In the genomic region with DNA sequence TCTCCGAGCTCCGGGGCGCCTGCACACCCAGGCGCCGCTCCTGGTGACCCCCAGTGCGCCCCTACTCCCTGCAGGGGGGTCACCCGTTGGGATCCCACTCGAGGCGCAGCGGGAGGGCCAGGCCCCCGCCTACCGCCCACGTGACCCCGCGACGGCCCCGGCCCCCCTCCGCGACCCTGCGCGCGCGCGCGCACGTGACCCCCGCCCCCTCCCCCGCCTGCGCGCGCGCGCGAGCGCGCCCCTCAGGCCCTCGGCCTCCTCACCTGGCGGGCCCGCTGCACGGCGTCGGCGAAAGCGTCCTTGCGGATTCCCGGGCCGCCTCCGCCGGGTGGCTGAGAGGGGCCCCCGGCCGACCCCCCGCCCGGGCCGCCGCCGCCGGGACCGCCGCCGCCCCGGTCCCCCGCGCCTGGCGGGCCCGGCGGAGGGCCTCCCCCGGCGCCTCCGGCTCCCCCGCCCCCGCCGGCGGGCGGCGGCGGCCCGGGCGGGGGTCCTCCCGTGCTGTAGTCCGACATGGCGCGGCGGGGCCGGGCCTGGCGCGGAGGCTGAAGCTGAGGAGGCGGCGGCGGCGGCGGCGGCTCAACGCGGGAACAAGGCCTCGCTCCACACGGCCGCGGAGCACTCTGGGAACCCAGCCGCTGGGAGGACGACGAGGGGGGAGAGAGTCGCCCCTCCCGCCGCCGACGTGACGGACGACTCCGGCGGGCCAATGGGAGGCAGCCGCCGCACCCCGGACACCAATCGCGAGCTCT, we compare ENCODE assay signal across 1 cellular context.
TF ChIP-seq lines count a peak whose summit lies in the region.

A gene with protein sequence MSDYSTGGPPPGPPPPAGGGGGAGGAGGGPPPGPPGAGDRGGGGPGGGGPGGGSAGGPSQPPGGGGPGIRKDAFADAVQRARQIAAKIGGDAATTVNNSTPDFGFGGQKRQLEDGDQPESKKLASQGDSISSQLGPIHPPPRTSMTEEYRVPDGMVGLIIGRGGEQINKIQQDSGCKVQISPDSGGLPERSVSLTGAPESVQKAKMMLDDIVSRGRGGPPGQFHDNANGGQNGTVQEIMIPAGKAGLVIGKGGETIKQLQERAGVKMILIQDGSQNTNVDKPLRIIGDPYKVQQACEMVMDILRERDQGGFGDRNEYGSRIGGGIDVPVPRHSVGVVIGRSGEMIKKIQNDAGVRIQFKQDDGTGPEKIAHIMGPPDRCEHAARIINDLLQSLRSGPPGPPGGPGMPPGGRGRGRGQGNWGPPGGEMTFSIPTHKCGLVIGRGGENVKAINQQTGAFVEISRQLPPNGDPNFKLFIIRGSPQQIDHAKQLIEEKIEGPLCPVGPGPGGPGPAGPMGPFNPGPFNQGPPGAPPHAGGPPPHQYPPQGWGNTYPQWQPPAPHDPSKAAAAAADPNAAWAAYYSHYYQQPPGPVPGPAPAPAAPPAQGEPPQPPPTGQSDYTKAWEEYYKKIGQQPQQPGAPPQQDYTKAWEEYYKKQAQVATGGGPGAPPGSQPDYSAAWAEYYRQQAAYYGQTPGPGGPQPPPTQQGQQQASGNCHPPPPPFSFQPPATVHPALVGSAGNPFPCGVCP (minus strand): TSS at position 622 of the 749 bp plus-strand sequence. CDS start 110 bp downstream, at position 512.

TF ChIP-seq in HepG2, 621 proteins besides CTCF, POLR2A, EP300 and RAD21 (continued from another document):
- TF ChIP-seq, protein P1, sequence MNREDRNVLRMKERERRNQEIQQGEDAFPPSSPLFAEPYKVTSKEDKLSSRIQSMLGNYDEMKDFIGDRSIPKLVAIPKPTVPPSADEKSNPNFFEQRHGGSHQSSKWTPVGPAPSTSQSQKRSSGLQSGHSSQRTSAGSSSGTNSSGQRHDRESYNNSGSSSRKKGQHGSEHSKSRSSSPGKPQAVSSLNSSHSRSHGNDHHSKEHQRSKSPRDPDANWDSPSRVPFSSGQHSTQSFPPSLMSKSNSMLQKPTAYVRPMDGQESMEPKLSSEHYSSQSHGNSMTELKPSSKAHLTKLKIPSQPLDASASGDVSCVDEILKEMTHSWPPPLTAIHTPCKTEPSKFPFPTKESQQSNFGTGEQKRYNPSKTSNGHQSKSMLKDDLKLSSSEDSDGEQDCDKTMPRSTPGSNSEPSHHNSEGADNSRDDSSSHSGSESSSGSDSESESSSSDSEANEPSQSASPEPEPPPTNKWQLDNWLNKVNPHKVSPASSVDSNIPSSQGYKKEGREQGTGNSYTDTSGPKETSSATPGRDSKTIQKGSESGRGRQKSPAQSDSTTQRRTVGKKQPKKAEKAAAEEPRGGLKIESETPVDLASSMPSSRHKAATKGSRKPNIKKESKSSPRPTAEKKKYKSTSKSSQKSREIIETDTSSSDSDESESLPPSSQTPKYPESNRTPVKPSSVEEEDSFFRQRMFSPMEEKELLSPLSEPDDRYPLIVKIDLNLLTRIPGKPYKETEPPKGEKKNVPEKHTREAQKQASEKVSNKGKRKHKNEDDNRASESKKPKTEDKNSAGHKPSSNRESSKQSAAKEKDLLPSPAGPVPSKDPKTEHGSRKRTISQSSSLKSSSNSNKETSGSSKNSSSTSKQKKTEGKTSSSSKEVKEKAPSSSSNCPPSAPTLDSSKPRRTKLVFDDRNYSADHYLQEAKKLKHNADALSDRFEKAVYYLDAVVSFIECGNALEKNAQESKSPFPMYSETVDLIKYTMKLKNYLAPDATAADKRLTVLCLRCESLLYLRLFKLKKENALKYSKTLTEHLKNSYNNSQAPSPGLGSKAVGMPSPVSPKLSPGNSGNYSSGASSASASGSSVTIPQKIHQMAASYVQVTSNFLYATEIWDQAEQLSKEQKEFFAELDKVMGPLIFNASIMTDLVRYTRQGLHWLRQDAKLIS (CRISPR knock-in tag; IDR thresholded peaks at IDR 0.05), result no peak
- no peak for TF ChIP-seq AHDC1 (CRISPR knock-in tag; IDR thresholded peaks at IDR 0.05; ENCODE audit: borderline replicate concordance)
- no peak for TF ChIP-seq ZFP37 (CRISPR knock-in tag; IDR thresholded peaks at IDR 0.05; ENCODE audit: borderline replicate concordance)
- TF ChIP-seq, protein P2, sequence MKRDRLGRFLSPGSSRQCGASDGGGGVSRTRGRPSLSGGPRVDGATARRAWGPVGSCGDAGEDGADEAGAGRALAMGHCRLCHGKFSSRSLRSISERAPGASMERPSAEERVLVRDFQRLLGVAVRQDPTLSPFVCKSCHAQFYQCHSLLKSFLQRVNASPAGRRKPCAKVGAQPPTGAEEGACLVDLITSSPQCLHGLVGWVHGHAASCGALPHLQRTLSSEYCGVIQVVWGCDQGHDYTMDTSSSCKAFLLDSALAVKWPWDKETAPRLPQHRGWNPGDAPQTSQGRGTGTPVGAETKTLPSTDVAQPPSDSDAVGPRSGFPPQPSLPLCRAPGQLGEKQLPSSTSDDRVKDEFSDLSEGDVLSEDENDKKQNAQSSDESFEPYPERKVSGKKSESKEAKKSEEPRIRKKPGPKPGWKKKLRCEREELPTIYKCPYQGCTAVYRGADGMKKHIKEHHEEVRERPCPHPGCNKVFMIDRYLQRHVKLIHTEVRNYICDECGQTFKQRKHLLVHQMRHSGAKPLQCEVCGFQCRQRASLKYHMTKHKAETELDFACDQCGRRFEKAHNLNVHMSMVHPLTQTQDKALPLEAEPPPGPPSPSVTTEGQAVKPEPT (CRISPR knock-in tag; IDR thresholded peaks at IDR 0.05; ENCODE audit: low read depth), result no peak
- TF ChIP-seq, protein P3, sequence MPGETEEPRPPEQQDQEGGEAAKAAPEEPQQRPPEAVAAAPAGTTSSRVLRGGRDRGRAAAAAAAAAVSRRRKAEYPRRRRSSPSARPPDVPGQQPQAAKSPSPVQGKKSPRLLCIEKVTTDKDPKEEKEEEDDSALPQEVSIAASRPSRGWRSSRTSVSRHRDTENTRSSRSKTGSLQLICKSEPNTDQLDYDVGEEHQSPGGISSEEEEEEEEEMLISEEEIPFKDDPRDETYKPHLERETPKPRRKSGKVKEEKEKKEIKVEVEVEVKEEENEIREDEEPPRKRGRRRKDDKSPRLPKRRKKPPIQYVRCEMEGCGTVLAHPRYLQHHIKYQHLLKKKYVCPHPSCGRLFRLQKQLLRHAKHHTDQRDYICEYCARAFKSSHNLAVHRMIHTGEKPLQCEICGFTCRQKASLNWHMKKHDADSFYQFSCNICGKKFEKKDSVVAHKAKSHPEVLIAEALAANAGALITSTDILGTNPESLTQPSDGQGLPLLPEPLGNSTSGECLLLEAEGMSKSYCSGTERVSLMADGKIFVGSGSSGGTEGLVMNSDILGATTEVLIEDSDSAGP (CRISPR knock-in tag; IDR thresholded peaks at IDR 0.05; ENCODE audit: borderline replicate concordance), result no peak
- no peak for TF ChIP-seq ARNTL (CRISPR knock-in tag; IDR thresholded peaks at IDR 0.05)
- TF ChIP-seq XBP1 (CRISPR knock-in tag; IDR thresholded peaks at IDR 0.05), result no peak
- TF ChIP-seq ZNF549 (CRISPR knock-in tag; IDR thresholded peaks at IDR 0.05), result no peak
- peak; percentile 7; the same call in 1 of the 2 replicates for TF ChIP-seq HDAC1 (CRISPR knock-in tag; IDR thresholded peaks at IDR 0.05)
- TF ChIP-seq SATB2 (CRISPR knock-in tag; IDR thresholded peaks at IDR 0.05), result no peak
- 0 out of 2 replicates have a peak, but pooled peaks have one; percentile 41 for TF ChIP-seq ZNF776 (CRISPR knock-in tag; IDR thresholded peaks at IDR 0.05)
- no peak for TF ChIP-seq ZNF160 (CRISPR knock-in tag; IDR thresholded peaks at IDR 0.05)
- TF ChIP-seq ZNF451 (CRISPR knock-in tag; IDR thresholded peaks at IDR 0.05), result 0 out of 2 replicates have a peak, but pooled peaks have one; percentile 46
- TF ChIP-seq HNRNPL (IDR thresholded peaks at IDR 0.05; ENCODE audit: low read depth, low read length), result no peak
- no peak for TF ChIP-seq SCMH1 (CRISPR knock-in tag; IDR thresholded peaks at IDR 0.05; ENCODE audit: borderline replicate concordance)
- TF ChIP-seq, protein P4, sequence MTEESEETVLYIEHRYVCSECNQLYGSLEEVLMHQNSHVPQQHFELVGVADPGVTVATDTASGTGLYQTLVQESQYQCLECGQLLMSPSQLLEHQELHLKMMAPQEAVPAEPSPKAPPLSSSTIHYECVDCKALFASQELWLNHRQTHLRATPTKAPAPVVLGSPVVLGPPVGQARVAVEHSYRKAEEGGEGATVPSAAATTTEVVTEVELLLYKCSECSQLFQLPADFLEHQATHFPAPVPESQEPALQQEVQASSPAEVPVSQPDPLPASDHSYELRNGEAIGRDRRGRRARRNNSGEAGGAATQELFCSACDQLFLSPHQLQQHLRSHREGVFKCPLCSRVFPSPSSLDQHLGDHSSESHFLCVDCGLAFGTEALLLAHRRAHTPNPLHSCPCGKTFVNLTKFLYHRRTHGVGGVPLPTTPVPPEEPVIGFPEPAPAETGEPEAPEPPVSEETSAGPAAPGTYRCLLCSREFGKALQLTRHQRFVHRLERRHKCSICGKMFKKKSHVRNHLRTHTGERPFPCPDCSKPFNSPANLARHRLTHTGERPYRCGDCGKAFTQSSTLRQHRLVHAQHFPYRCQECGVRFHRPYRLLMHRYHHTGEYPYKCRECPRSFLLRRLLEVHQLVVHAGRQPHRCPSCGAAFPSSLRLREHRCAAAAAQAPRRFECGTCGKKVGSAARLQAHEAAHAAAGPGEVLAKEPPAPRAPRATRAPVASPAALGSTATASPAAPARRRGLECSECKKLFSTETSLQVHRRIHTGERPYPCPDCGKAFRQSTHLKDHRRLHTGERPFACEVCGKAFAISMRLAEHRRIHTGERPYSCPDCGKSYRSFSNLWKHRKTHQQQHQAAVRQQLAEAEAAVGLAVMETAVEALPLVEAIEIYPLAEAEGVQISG (CRISPR knock-in tag; IDR thresholded peaks at IDR 0.05), result peak; percentile 50
- TF ChIP-seq ATF7 (IDR thresholded peaks at IDR 0.05), result no peak
- no peak for TF ChIP-seq ATF7 (CRISPR knock-in tag; IDR thresholded peaks at IDR 0.05)
- no peak for TF ChIP-seq FOSL2 (CRISPR knock-in tag; IDR thresholded peaks at IDR 0.05)
- no peak for TF ChIP-seq ZNF678 (CRISPR knock-in tag; IDR thresholded peaks at IDR 0.05)
- peak; percentile 93 for TF ChIP-seq ZFY (CRISPR knock-in tag; IDR thresholded peaks at IDR 0.05)
- TF ChIP-seq MYC (CRISPR knock-in tag; IDR thresholded peaks at IDR 0.05; ENCODE audit: borderline replicate concordance), result peak; percentile 71; the same call in 1 of the 2 replicates
- TF ChIP-seq IKZF1 (IDR thresholded peaks at IDR 0.05), result no peak
- peak; percentile 63; the same call in 1 of the 2 replicates for TF ChIP-seq SPEN (CRISPR knock-in tag; IDR thresholded peaks at IDR 0.05; ENCODE audit: low read depth)
- no peak for TF ChIP-seq SNRNP70 (IDR thresholded peaks at IDR 0.05; ENCODE audit: low read depth, low read length)
- TF ChIP-seq ESRRA (CRISPR knock-in tag; IDR thresholded peaks at IDR 0.05; ENCODE audit: low read depth), result no peak
- TF ChIP-seq CBFB (CRISPR knock-in tag; IDR thresholded peaks at IDR 0.05), result 0 out of 2 replicates have a peak, but pooled peaks have one; percentile 28
- TF ChIP-seq ZNF10 (CRISPR knock-in tag; IDR thresholded peaks at IDR 0.05; ENCODE audit: borderline replicate concordance, low read depth), result no peak
- TF ChIP-seq ZNF44 (CRISPR knock-in tag; IDR thresholded peaks at IDR 0.05), result no peak
- TF ChIP-seq SKI (IDR thresholded peaks at IDR 0.05; ENCODE audit: partially characterized antibody), result no peak
- 0 out of 2 replicates have a peak, but pooled peaks have one; percentile 33 for TF ChIP-seq ZNF788 (CRISPR knock-in tag; IDR thresholded peaks at IDR 0.05; ENCODE audit: borderline replicate concordance)
- TF ChIP-seq BHLHE40 (IDR thresholded peaks at IDR 0.05; ENCODE audit: low read length), result no peak
- TF ChIP-seq, protein P5, sequence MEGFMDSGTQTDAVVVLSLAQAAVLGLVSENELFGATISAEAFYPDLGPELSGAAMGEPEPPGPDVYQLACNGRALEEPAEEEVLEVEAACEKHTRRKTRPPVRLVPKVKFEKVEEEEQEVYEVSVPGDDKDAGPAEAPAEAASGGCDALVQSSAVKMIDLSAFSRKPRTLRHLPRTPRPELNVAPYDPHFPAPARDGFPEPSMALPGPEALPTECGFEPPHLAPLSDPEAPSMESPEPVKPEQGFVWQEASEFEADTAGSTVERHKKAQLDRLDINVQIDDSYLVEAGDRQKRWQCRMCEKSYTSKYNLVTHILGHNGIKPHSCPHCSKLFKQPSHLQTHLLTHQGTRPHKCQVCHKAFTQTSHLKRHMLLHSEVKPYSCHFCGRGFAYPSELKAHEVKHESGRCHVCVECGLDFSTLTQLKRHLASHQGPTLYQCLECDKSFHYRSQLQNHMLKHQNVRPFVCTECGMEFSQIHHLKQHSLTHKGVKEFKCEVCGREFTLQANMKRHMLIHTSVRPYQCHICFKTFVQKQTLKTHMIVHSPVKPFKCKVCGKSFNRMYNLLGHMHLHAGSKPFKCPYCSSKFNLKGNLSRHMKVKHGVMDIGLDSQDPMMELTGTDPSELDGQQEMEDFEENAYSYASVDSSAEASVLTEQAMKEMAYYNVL (CRISPR knock-in tag; IDR thresholded peaks at IDR 0.05; ENCODE audit: borderline replicate concordance), result no peak
- peak; percentile 47; the same call in 1 of the 2 replicates for TF ChIP-seq ZNF430 (CRISPR knock-in tag; IDR thresholded peaks at IDR 0.05)
